Comparison of ENCODE assay signal across 13 cellular contexts in the genomic region with DNA sequence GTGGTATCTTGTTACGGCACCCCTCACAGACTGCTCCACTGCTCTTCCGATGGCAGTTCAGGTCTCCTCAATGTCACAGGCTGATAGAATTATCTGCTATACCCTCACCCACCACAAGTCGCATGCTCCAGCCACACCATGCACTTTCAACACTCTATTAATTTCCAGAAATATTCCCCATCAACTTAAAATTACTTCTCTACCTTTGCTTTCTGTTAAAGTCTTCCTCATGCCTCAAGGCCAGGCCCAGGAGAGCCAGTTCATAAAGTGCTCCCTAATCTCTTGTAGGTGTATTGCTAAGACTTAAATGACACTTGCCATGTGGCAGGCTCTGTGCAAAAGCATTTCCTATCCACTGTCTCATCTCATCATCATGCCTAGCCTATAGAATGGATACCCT.
DNase-seq lines count a peak whose midpoint lies in the region; ATAC-seq, FAIRE-seq and TF ChIP-seq lines count a peak whose summit lies in the region.
"Had no signal": no experiment of that assay in that cellular context is flagged by ENCODE, and none has a peak within 500 bp of the region (broad histone marks: within the 10 kb centered on the region; RNA-seq: fewer than 3 reads in every experiment).

No MANE protein-coding gene starts in this region.

- no peaks in the 10 kb centered on the region for H4K20me1 ChIP-seq in Karpas-422 (ENCODE audit: insufficient read depth, low read depth, low read length)

- H3K4me3 Mint-ChIP-seq in WTC11, result no peak overlapping the region
- no peak overlapping the region for H3K4me3 Mint-ChIP-seq in activated CD4-positive, alpha-beta memory T cell treated with anti-CD3 and anti-CD28 coated beads, Interleukin-2, amount 10 ng/mL, durations not matched to agents 7 days and 5 days
- H3K4me3 Mint-ChIP-seq: activated naive CD8-positive, alpha-beta T cell; mesothelial cell of epicardium had no signal

- ATAC-seq in HG03159 (IDR thresholded peaks at IDR 0.05; ENCODE audit: unreplicated experiment) (peak; percentile 57), WTC11 (peak; percentile 98)

- DNase-seq in NCI-H510A treated with DMSO at 0.1 percent for 48 hours (lab: John Stamatoyannopoulos, UW), result peak; percentile 1
- no peak for DNase-seq in NCI-H510A (lab: John Stamatoyannopoulos, UW)
- no peak for DNase-seq in WTC11 (ENCODE audit: low spot score)
- no peak for DNase-seq in retinal pigment epithelial cell (ENCODE audit: low read depth)
- DNase-seq in GM12891 (ENCODE audit: insufficient read length, low spot score), result no peak
- no peak for DNase-seq in Karpas-422
- DNase-seq in activated CD4-positive, alpha-beta memory T cell treated with anti-CD3 and anti-CD28 coated beads, Interleukin-2, amount 10 ng/mL, durations not matched to agents 7 days and 5 days, result no peak
- DNase-seq: activated CD4-positive, alpha-beta T cell treated with anti-CD3 and anti-CD28 coated beads, Interleukin-2, amount 50 U/mL, for 48 hours had no signal

- no peak overlapping the region for H3K9ac ChIP-seq in Karpas-422 (ENCODE audit: low read length)

- no peak overlapping the region for H3K27ac Mint-ChIP-seq in WTC11
- no peak overlapping the region for H3K27ac Mint-ChIP-seq in activated CD4-positive, alpha-beta memory T cell treated with anti-CD3 and anti-CD28 coated beads, Interleukin-2, amount 10 ng/mL, durations not matched to agents 7 days and 5 days
- H3K27ac Mint-ChIP-seq: activated naive CD8-positive, alpha-beta T cell; mesothelial cell of epicardium had no signal

- H3K36me3 Mint-ChIP-seq in WTC11, result no peaks in the 10 kb centered on the region
- H3K36me3 Mint-ChIP-seq in activated CD4-positive, alpha-beta memory T cell treated with anti-CD3 and anti-CD28 coated beads, Interleukin-2, amount 10 ng/mL, durations not matched to agents 7 days and 5 days (ENCODE audit: low read depth), result peaks cover 3% of the 10 kb centered on the region
- H3K36me3 Mint-ChIP-seq: activated naive CD8-positive, alpha-beta T cell; mesothelial cell of epicardium had no signal

- no peak overlapping the region for H3K27ac ChIP-seq in Karpas-422 (ENCODE audit: low read length)
- H3K27ac ChIP-seq: hepatocyte, right atrium auricular region had no signal

- no peaks in the 10 kb centered on the region for H3K79me2 ChIP-seq in Karpas-422 (ENCODE audit: low read length)
- H3K79me2 ChIP-seq: hepatocyte had no signal

- H3K4me3 ChIP-seq in retinal pigment epithelial cell (ENCODE audit: low read length) (no peak overlapping the region), Karpas-422 (ENCODE audit: low read length) (no peak overlapping the region)
- H3K4me3 ChIP-seq: hepatocyte, right atrium auricular region had no signal

- no peak for TF ChIP-seq POLR2A in GM12891 (IDR thresholded peaks at IDR 0.05; ENCODE audit: low read depth, low read length)

- H3K27me3 ChIP-seq in Karpas-422 (ENCODE audit: low read length), result no peaks in the 10 kb centered on the region
- H3K27me3 ChIP-seq: hepatocyte, right atrium auricular region had no signal

- POLR2A ChIA-PET in WTC11 (lab: Charles Lee), result no interaction called here
- POLR2A ChIA-PET in activated CD4-positive, alpha-beta memory T cell treated with anti-CD3 and anti-CD28 coated beads, Interleukin-2, amount 10 ng/mL, durations not matched to agents 7 days and 5 days (lab: Charles Lee), result no interaction called here

- H3K9me2 ChIP-seq in Karpas-422 (replicated peaks; ENCODE audit: insufficient read depth, low read length), result no peaks in the 10 kb centered on the region

- no peaks in the 10 kb centered on the region for H3K36me3 ChIP-seq in Karpas-422 (ENCODE audit: insufficient read depth, low read length)
- H3K36me3 ChIP-seq: right atrium auricular region had no signal

- no peaks in the 10 kb centered on the region for H3K4me1 Mint-ChIP-seq in WTC11
- H3K4me1 Mint-ChIP-seq in activated CD4-positive, alpha-beta memory T cell treated with anti-CD3 and anti-CD28 coated beads, Interleukin-2, amount 10 ng/mL, durations not matched to agents 7 days and 5 days, result peaks cover 4% of the 10 kb centered on the region

- no peak; the same call in 1 of the 2 replicates for TF ChIP-seq CTCF in WTC11 (IDR thresholded peaks at IDR 0.05)
- TF ChIP-seq CTCF in retinal pigment epithelial cell (conservative IDR thresholded peaks at IDR 0.05; ENCODE audit: low read depth, low read length), result peak; percentile 22

- H2AFZ ChIP-seq in Karpas-422 (ENCODE audit: low read length), result no peak overlapping the region
- H2AFZ ChIP-seq: hepatocyte had no signal

- FAIRE-seq in GM12891 (lab: Jason Lieb, UNC), result no peak

- no peaks in the 10 kb centered on the region for H3K9me3 Mint-ChIP-seq in WTC11
- H3K9me3 Mint-ChIP-seq in activated CD4-positive, alpha-beta memory T cell treated with anti-CD3 and anti-CD28 coated beads, Interleukin-2, amount 10 ng/mL, durations not matched to agents 7 days and 5 days, result no peaks in the 10 kb centered on the region
- H3K9me3 Mint-ChIP-seq: mesothelial cell of epicardium had no signal

- H3K4me2 ChIP-seq in Karpas-422 (ENCODE audit: low read depth, low read length, poor library complexity, severe bottlenecking), result no peak overlapping the region
- H3K4me2 ChIP-seq: hepatocyte had no signal

- H3K9me3 ChIP-seq in Karpas-422 (ENCODE audit: low read length), result no peaks in the 10 kb centered on the region
- H3K9me3 ChIP-seq: right atrium auricular region had no signal

- H3K27me3 Mint-ChIP-seq in WTC11 (ENCODE audit: low read depth), result no peaks in the 10 kb centered on the region
- peaks cover 2% of the 10 kb centered on the region for H3K27me3 Mint-ChIP-seq in activated CD4-positive, alpha-beta memory T cell treated with anti-CD3 and anti-CD28 coated beads, Interleukin-2, amount 10 ng/mL, durations not matched to agents 7 days and 5 days
- H3K27me3 Mint-ChIP-seq: activated naive CD8-positive, alpha-beta T cell had no signal

- CTCF ChIA-PET in WTC11 (lab: Charles Lee), result no interaction called here
- CTCF ChIA-PET in activated CD4-positive, alpha-beta memory T cell treated with anti-CD3 and anti-CD28 coated beads, Interleukin-2, amount 10 ng/mL, durations not matched to agents 7 days and 5 days (lab: Charles Lee), result no interaction called here

- H3K4me1 ChIP-seq in Karpas-422 (ENCODE audit: low read length), result no peaks in the 10 kb centered on the region
- H3K4me1 ChIP-seq: right atrium auricular region had no signal

TF ChIP-seq in WTC11, 78 proteins besides CTCF, POLR2A, EP300 and RAD21 (continues in another document):
- TF ChIP-seq TCF7 (CRISPR knock-in tag; IDR thresholded peaks at IDR 0.05; ENCODE audit: low read depth) (no peak), ZNF263 (CRISPR knock-in tag; IDR thresholded peaks at IDR 0.05; ENCODE audit: low read depth) (no peak), EMX1 (CRISPR knock-in tag; IDR thresholded peaks at IDR 0.05) (no peak), ZNF138 (CRISPR knock-in tag; conservative IDR thresholded peaks at IDR 0.05) (no peak), ZNF396 (CRISPR knock-in tag; IDR thresholded peaks at IDR 0.05; ENCODE audit: borderline replicate concordance) (no peak), CREB1 (CRISPR knock-in tag; IDR thresholded peaks at IDR 0.05) (no peak), NFYB (CRISPR knock-in tag; conservative IDR thresholded peaks at IDR 0.05; ENCODE audit: low read depth) (no peak), FOXJ3 (CRISPR knock-in tag; IDR thresholded peaks at IDR 0.05; ENCODE audit: borderline replicate concordance) (no peak), SOX15 (CRISPR knock-in tag; IDR thresholded peaks at IDR 0.05) (no peak), ZNF416 (CRISPR knock-in tag; IDR thresholded peaks at IDR 0.05) (no peak), ZNF219 (CRISPR knock-in tag; IDR thresholded peaks at IDR 0.05; ENCODE audit: borderline replicate concordance) (no peak)
- TF ChIP-seq, protein P1, sequence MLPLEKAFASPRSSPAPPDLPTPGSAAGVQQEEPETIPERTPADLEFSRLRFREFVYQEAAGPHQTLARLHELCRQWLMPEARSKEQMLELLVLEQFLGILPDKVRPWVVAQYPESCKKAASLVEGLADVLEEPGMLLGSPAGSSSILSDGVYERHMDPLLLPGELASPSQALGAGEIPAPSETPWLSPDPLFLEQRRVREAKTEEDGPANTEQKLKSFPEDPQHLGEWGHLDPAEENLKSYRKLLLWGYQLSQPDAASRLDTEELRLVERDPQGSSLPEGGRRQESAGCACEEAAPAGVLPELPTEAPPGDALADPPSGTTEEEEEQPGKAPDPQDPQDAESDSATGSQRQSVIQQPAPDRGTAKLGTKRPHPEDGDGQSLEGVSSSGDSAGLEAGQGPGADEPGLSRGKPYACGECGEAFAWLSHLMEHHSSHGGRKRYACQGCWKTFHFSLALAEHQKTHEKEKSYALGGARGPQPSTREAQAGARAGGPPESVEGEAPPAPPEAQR (CRISPR knock-in tag; IDR thresholded peaks at IDR 0.05), result no peak

TF ChIP-seq in GM12891, 5 proteins besides CTCF, POLR2A, EP300 and RAD21:
- no peak for TF ChIP-seq TAF1 (IDR thresholded peaks at IDR 0.05; ENCODE audit: low read depth, low read length)
- TF ChIP-seq POU2F2 (IDR thresholded peaks at IDR 0.05; ENCODE audit: low read depth, low read length), result no peak
- TF ChIP-seq POLR2AphosphoS5 (IDR thresholded peaks at IDR 0.05; ENCODE audit: low read depth, low read length), result no peak
- TF ChIP-seq SPI1 (IDR thresholded peaks at IDR 0.05; ENCODE audit: low read depth, low read length), result no peak
- no peak for TF ChIP-seq PAX5 (IDR thresholded peaks at IDR 0.05; ENCODE audit: insufficient read depth, low read length, severe bottlenecking)
TF ChIP-seq in GM12891: peak in this region for 0.
